Comparison of ENCODE assay signal across 1 cellular context in the genomic region with DNA sequence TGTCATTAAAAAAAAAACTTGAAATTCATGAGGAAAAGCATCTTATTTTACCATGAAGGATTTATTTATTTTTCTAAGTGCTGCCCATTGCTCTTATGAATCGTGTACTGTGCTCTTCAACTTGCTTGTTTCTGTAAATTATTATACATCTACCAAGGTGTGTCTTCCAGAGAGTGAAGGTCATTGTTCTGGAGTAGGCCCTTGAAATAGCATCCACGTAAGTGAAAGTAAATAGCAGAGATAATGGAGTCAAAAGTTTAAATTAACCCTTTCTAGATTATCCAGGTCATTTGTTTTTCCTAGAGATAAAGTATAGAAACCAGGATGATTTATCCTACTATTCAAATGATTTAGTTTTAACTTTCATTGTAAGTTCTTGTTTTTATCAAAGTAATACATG.
TF ChIP-seq lines count a peak whose summit lies in the region.

No MANE protein-coding gene starts in this region.

TF ChIP-seq in HepG2, 621 proteins besides CTCF, POLR2A, EP300 and RAD21 (continues in another document):
- no peak for TF ChIP-seq ZZZ3 (CRISPR knock-in tag; IDR thresholded peaks at IDR 0.05; ENCODE audit: borderline replicate concordance)
- TF ChIP-seq HNF4A (CRISPR knock-in tag; IDR thresholded peaks at IDR 0.05) = peak; percentile 48
- TF ChIP-seq ARID2 (CRISPR knock-in tag; IDR thresholded peaks at IDR 0.05; ENCODE audit: borderline replicate concordance) = no peak
- no peak for TF ChIP-seq TOE1 (CRISPR knock-in tag; IDR thresholded peaks at IDR 0.05)
- TF ChIP-seq SOX13 (IDR thresholded peaks at IDR 0.05) = peak; percentile 49; the same call in 1 of the 2 replicates
- TF ChIP-seq SOX13 (CRISPR knock-in tag; conservative IDR thresholded peaks at IDR 0.05 in 1 of 2, IDR thresholded peaks at IDR 0.05 in 1 of 2) = peak in 1 of 2 experiments; percentile 87; a peak in 2 of 4 replicates
- 0 out of 2 replicates have a peak, but pooled peaks have one; percentile 28 for TF ChIP-seq NCOA2 (CRISPR knock-in tag; IDR thresholded peaks at IDR 0.05)
- TF ChIP-seq HNF4G (IDR thresholded peaks at IDR 0.05; ENCODE audit: borderline replicate concordance, low read depth, low read length) = peak; percentile 21; the same call in 1 of the 2 replicates
- TF ChIP-seq HNF4G (CRISPR knock-in tag; IDR thresholded peaks at IDR 0.05; ENCODE audit: borderline replicate concordance, low read depth) = no peak
- TF ChIP-seq IRX3 (CRISPR knock-in tag; IDR thresholded peaks at IDR 0.05; ENCODE audit: borderline replicate concordance, low read depth) = no peak
- peak; percentile 71 for TF ChIP-seq MEF2D (CRISPR knock-in tag; IDR thresholded peaks at IDR 0.05)
- no peak for TF ChIP-seq JDP2 (CRISPR knock-in tag; IDR thresholded peaks at IDR 0.05; ENCODE audit: borderline replicate concordance)
- TF ChIP-seq NCOR1 (IDR thresholded peaks at IDR 0.05; ENCODE audit: borderline replicate concordance, low read length) = peak; percentile 53; the same call in 1 of the 2 replicates
- peak; percentile 45; the same call in 1 of the 2 replicates for TF ChIP-seq MIXL1 (CRISPR knock-in tag; IDR thresholded peaks at IDR 0.05)
- TF ChIP-seq GATA4 (IDR thresholded peaks at IDR 0.05; ENCODE audit: borderline replicate concordance, low read depth) = no peak
- no peak for TF ChIP-seq CREB1 (IDR thresholded peaks at IDR 0.05)
- peak; percentile 77 for TF ChIP-seq CREB1 (CRISPR knock-in tag; IDR thresholded peaks at IDR 0.05)
- TF ChIP-seq HNF1A (IDR thresholded peaks at IDR 0.05; ENCODE audit: low read depth) = peak; percentile 77
- peak; percentile 64; the same call in 1 of the 2 replicates for TF ChIP-seq HNF1A (CRISPR knock-in tag; IDR thresholded peaks at IDR 0.05; ENCODE audit: borderline replicate concordance)
- TF ChIP-seq CREM (IDR thresholded peaks at IDR 0.05) = peak; percentile 56; the same call in 1 of the 2 replicates
- no peak for TF ChIP-seq CREM (CRISPR knock-in tag; IDR thresholded peaks at IDR 0.05)
- TF ChIP-seq RFX1 (IDR thresholded peaks at IDR 0.05) = no peak
- TF ChIP-seq NR2F6 (IDR thresholded peaks at IDR 0.05) = peak; percentile 37; the same call in 1 of the 2 replicates
- no peak for TF ChIP-seq NR2F6 (CRISPR knock-in tag; IDR thresholded peaks at IDR 0.05)
- TF ChIP-seq, protein P1, sequence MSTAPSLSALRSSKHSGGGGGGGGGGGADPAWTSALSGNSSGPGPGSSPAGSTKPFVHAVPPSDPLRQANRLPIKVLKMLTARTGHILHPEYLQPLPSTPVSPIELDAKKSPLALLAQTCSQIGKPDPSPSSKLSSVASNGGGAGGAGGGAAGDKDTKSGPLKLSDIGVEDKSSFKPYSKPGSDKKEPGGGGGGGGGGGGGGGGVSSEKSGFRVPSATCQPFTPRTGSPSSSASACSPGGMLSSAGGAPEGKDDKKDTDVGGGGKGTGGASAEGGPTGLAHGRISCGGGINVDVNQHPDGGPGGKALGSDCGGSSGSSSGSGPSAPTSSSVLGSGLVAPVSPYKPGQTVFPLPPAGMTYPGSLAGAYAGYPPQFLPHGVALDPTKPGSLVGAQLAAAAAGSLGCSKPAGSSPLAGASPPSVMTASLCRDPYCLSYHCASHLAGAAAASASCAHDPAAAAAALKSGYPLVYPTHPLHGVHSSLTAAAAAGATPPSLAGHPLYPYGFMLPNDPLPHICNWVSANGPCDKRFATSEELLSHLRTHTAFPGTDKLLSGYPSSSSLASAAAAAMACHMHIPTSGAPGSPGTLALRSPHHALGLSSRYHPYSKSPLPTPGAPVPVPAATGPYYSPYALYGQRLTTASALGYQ (CRISPR knock-in tag; IDR thresholded peaks at IDR 0.05) = 0 out of 2 replicates have a peak, but pooled peaks have one; percentile 31
- peak; percentile 36; the same call in 1 of the 2 replicates for TF ChIP-seq AHDC1 (CRISPR knock-in tag; IDR thresholded peaks at IDR 0.05; ENCODE audit: borderline replicate concordance)
- peak; percentile 32 for TF ChIP-seq ZEB1 (IDR thresholded peaks at IDR 0.05; ENCODE audit: insufficient replicate concordance, low read depth)
- peak; percentile 97 for TF ChIP-seq ZNF652 (CRISPR knock-in tag; IDR thresholded peaks at IDR 0.05; ENCODE audit: borderline replicate concordance, low read depth)
- TF ChIP-seq, protein P2, sequence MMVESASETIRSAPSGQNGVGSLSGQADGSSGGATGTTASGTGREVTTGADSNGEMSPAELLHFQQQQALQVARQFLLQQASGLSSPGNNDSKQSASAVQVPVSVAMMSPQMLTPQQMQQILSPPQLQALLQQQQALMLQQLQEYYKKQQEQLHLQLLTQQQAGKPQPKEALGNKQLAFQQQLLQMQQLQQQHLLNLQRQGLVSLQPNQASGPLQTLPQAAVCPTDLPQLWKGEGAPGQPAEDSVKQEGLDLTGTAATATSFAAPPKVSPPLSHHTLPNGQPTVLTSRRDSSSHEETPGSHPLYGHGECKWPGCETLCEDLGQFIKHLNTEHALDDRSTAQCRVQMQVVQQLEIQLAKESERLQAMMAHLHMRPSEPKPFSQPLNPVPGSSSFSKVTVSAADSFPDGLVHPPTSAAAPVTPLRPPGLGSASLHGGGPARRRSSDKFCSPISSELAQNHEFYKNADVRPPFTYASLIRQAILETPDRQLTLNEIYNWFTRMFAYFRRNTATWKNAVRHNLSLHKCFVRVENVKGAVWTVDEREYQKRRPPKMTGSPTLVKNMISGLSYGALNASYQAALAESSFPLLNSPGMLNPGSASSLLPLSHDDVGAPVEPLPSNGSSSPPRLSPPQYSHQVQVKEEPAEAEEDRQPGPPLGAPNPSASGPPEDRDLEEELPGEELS (CRISPR knock-in tag; IDR thresholded peaks at IDR 0.05) = 0 out of 2 replicates have a peak, but pooled peaks have one; percentile 41
- TF ChIP-seq HDAC2 (CRISPR knock-in tag; IDR thresholded peaks at IDR 0.05) = 0 out of 2 replicates have a peak, but pooled peaks have one; percentile 26
- 0 out of 2 replicates have a peak, but pooled peaks have one; percentile 33 for TF ChIP-seq ZBTB26 (CRISPR knock-in tag; IDR thresholded peaks at IDR 0.05; ENCODE audit: borderline replicate concordance)
- TF ChIP-seq GATAD2A (CRISPR knock-in tag; IDR thresholded peaks at IDR 0.05) = peak; percentile 60
- TF ChIP-seq RARA (CRISPR knock-in tag; IDR thresholded peaks at IDR 0.05) = peak; percentile 96
- TF ChIP-seq PPARG (CRISPR knock-in tag; conservative IDR thresholded peaks at IDR 0.05) = no peak
- peak; percentile 49 for TF ChIP-seq RXRB (CRISPR knock-in tag; IDR thresholded peaks at IDR 0.05; ENCODE audit: borderline replicate concordance)
- TF ChIP-seq SOX6 (IDR thresholded peaks at IDR 0.05) = no peak
- peak; percentile 76 for TF ChIP-seq SOX6 (CRISPR knock-in tag; IDR thresholded peaks at IDR 0.05)
- peak; percentile 70 for TF ChIP-seq ARID5B (CRISPR knock-in tag; IDR thresholded peaks at IDR 0.05)
- no peak for TF ChIP-seq FOXP1 (IDR thresholded peaks at IDR 0.05)
- 0 out of 2 replicates have a peak, but pooled peaks have one; percentile 29 for TF ChIP-seq FOXP1 (CRISPR knock-in tag; IDR thresholded peaks at IDR 0.05)
- no peak for TF ChIP-seq FOXA1 (IDR thresholded peaks at IDR 0.05)
- TF ChIP-seq FOXA1 (CRISPR knock-in tag; IDR thresholded peaks at IDR 0.05) = peak; percentile 74
- peak; percentile 76 for TF ChIP-seq FOXA3 (CRISPR knock-in tag; IDR thresholded peaks at IDR 0.05)
- no peak for TF ChIP-seq TGIF2 (CRISPR knock-in tag; IDR thresholded peaks at IDR 0.05)
- no peak for TF ChIP-seq TBL1XR1 (IDR thresholded peaks at IDR 0.05; ENCODE audit: borderline replicate concordance, low read length, partially characterized antibody)
- peak; percentile 29; the same call in 1 of the 2 replicates for TF ChIP-seq NR2F2 (IDR thresholded peaks at IDR 0.05; ENCODE audit: borderline replicate concordance, low read depth)
